8 cellular contexts compared by ENCODE assay signal in the genomic region with DNA sequence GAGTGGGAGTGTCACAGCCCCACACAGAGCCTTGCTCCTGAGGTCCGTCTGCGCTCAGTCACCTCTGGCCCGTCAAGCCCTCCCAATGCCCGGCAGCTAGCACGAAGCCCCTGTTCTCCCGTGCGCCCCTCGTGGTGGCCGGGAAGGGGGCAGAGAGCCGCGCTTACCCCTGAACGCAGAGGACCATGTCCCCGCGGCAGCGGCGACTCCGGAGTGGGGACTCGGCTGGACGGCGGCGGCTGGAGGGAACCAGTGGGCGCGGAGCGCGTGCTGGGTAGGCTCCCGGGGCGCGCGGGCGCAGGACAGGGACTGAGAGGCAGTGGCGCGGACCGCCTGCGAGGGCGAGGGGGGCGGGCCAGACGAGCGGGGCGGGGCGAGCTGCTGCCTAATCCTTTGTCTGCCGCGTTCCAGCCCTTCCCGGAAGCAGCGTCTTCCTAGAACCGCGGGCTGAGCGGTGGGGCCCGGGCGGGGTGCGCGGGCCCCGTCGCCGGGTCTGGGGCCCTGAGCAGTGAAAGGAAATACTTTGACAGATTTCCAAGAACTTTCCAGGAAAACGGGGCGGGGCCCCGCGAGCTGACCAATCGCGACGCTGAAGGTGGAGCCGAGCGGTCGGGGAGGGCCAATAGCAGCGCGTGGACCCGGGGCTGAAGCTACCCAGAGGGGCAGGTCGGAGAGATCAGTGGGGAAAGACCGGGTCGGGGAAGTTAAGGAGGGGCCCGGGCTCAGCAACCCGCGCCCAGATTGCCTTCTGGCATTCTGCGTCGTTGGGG. TPM values are rescaled to one million over a fixed set of nuclear protein-coding genes. Genes with fewer than 3 reads are reported as not detected.
DNase-seq lines count a peak whose midpoint lies in the region; ATAC-seq and TF ChIP-seq lines count a peak whose summit lies in the region.

A gene with protein sequence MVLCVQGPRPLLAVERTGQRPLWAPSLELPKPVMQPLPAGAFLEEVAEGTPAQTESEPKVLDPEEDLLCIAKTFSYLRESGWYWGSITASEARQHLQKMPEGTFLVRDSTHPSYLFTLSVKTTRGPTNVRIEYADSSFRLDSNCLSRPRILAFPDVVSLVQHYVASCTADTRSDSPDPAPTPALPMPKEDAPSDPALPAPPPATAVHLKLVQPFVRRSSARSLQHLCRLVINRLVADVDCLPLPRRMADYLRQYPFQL (minus strand): TSS at position 311 of the 770 bp plus-strand sequence. CDS start 124 bp downstream, at position 187.

- H3K4me1 ChIP-seq in liver (ENCODE audit: control insufficient read depth in 4 of 4, insufficient read depth in 4 of 4, low read length in 3 of 4): peaks cover 11 to 77% (median 51%) of the 10 kb centered on the region in 4 donors

- under 1% methylated on average over 75 of the region's 75 CpGs for WGBS in liver

- H3K36me3 ChIP-seq in liver (ENCODE audit: control insufficient read depth in 4 of 4, insufficient read depth in 3 of 4, low read depth in 1 of 4, low read length in 3 of 4): peaks cover 7 to 18% (median 12%) of the 10 kb centered on the region in 4 donors

- intact Hi-C loops in dendritic cell treated with granulocyte-macrophage colony-stimulating factor and Interleukin-4, amounts not matched to agents 40 ng/mL and 50 ng/mL, for 4 days (cut with micrococcal nuclease): loop anchor here (1.0 to 5.0 kb wide), 3 partner anchors 9 to 264 kb away; partner anchors contain the start of gene ZMYND10

- H3K9me3 Mint-ChIP-seq in dendritic cell treated with granulocyte-macrophage colony-stimulating factor and Interleukin-4, amounts not matched to agents 40 ng/mL and 50 ng/mL, for 4 days: no peaks in the 10 kb centered on the region

- peak within 1 kb of the TSS; percentile 99 for H3K27ac Mint-ChIP-seq in dendritic cell treated with granulocyte-macrophage colony-stimulating factor and Interleukin-4, amounts not matched to agents 40 ng/mL and 50 ng/mL, for 4 days

- peak within 1 kb of the TSS; percentile 99 for H3K4me3 Mint-ChIP-seq in dendritic cell treated with granulocyte-macrophage colony-stimulating factor and Interleukin-4, amounts not matched to agents 40 ng/mL and 50 ng/mL, for 4 days

- H3K9me3 ChIP-seq in liver (ENCODE audit: control insufficient read depth in 4 of 4, low read length in 3 of 4): no peaks in the 10 kb centered on the region

- peak within 1 kb of the TSS; percentile 61 to 76 for H3K9ac ChIP-seq in liver (ENCODE audit: low read depth in 1 of 2, low read length in 2 of 2)

- ATAC-seq in HG03432 (IDR thresholded peaks at IDR 0.05; ENCODE audit: unreplicated experiment): peak; percentile 80

- H3K27me3 ChIP-seq in liver (ENCODE audit: control insufficient read depth in 4 of 4, insufficient read depth in 4 of 4, low read length in 3 of 4): no peaks in the 10 kb centered on the region

- peak; percentile 78 for DNase-seq in NCI-H526 treated with DMSO at 0.1 percent for 48 hours (lab: John Stamatoyannopoulos, UW)
- DNase-seq in activated CD4-positive, alpha-beta T cell treated with anti-CD3 and anti-CD28 coated beads, Interleukin-2, amount 50 U/mL, for 1 hour: peak; percentile 90
- peak; percentile 98 for DNase-seq in stimulated activated CD4-positive, alpha-beta T cell treated with anti-CD3 and anti-CD28 coated beads, Interleukin-4, amount 100 ng/mL, for 24 hours

- H3K4me1 Mint-ChIP-seq in dendritic cell treated with granulocyte-macrophage colony-stimulating factor and Interleukin-4, amounts not matched to agents 40 ng/mL and 50 ng/mL, for 4 days (ENCODE audit: low read depth): peaks cover 56% of the 10 kb centered on the region

- peak; percentile 56 for TF ChIP-seq POLR2A in GM19193 (IDR thresholded peaks at IDR 0.05; ENCODE audit: extremely low read depth, insufficient read depth, insufficient read length)

- peak within 1 kb of the TSS; percentile 73 to 91 (median 88) for H3K4me3 ChIP-seq in liver (ENCODE audit: low read depth in 1 of 3, low read length in 3 of 3)

- TF ChIP-seq RAD21 in liver (IDR thresholded peaks at IDR 0.05): peak in 1 of 2 donors; percentile 30

- peaks cover 97% of the 10 kb centered on the region for H3K36me3 Mint-ChIP-seq in dendritic cell treated with granulocyte-macrophage colony-stimulating factor and Interleukin-4, amounts not matched to agents 40 ng/mL and 50 ng/mL, for 4 days (ENCODE audit: low read depth)

- H3K27me3 Mint-ChIP-seq in dendritic cell treated with granulocyte-macrophage colony-stimulating factor and Interleukin-4, amounts not matched to agents 40 ng/mL and 50 ng/mL, for 4 days: no peaks in the 10 kb centered on the region

- TF ChIP-seq CTCF in C4-2B (conservative IDR thresholded peaks at IDR 0.05) (no peak; the same call in 1 of the 2 replicates), liver (IDR thresholded peaks at IDR 0.05; ENCODE audit: low read depth, low read length, missing input control) (peak; percentile 13)

- H3K27ac ChIP-seq in C4-2B (peak within 1 kb of the TSS; percentile 70), liver (ENCODE audit: low read depth in 1 of 2, low read length in 2 of 2) (peak within 1 kb of the TSS; percentile 85 to 86)

TF ChIP-seq in liver, 16 proteins besides CTCF, POLR2A, EP300 and RAD21:
- no peak for TF ChIP-seq YY1 (IDR thresholded peaks at IDR 0.05)
- peak; percentile 82 for TF ChIP-seq TAF1 (conservative IDR thresholded peaks at IDR 0.05)
- TF ChIP-seq HNF4A (conservative IDR thresholded peaks at IDR 0.05): peak; percentile 43 to 72
- peak; percentile 79 to 89 for TF ChIP-seq EGR1 (IDR thresholded peaks at IDR 0.05; ENCODE audit: low read depth in 2 of 2)
- peak in 1 of 2 donors; percentile 58 for TF ChIP-seq GABPA (IDR thresholded peaks at IDR 0.05 in 1 of 2, conservative IDR thresholded peaks at IDR 0.05 in 1 of 2)
- peak; percentile 47 to 76 for TF ChIP-seq RXRA (IDR thresholded peaks at IDR 0.05)
- peak; percentile 91 for TF ChIP-seq SP1 (IDR thresholded peaks at IDR 0.05)
- TF ChIP-seq MAX (IDR thresholded peaks at IDR 0.05): peak; percentile 73
- TF ChIP-seq, protein P1, sequence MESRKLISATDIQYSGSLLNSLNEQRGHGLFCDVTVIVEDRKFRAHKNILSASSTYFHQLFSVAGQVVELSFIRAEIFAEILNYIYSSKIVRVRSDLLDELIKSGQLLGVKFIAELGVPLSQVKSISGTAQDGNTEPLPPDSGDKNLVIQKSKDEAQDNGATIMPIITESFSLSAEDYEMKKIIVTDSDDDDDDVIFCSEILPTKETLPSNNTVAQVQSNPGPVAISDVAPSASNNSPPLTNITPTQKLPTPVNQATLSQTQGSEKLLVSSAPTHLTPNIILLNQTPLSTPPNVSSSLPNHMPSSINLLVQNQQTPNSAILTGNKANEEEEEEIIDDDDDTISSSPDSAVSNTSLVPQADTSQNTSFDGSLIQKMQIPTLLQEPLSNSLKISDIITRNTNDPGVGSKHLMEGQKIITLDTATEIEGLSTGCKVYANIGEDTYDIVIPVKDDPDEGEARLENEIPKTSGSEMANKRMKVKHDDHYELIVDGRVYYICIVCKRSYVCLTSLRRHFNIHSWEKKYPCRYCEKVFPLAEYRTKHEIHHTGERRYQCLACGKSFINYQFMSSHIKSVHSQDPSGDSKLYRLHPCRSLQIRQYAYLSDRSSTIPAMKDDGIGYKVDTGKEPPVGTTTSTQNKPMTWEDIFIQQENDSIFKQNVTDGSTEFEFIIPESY (IDR thresholded peaks at IDR 0.05): no peak
- peak; percentile 88 for TF ChIP-seq NR2F2 (IDR thresholded peaks at IDR 0.05)
- TF ChIP-seq JUND (IDR thresholded peaks at IDR 0.05): peak; percentile 64 to 69
- TF ChIP-seq FOXA1 (IDR thresholded peaks at IDR 0.05): no peak
- no peak for TF ChIP-seq ATF3 (IDR thresholded peaks at IDR 0.05)
- peak; percentile 72 for TF ChIP-seq REST (IDR thresholded peaks at IDR 0.05)
- TF ChIP-seq HNF4G (IDR thresholded peaks at IDR 0.05): no peak
- TF ChIP-seq FOXA2 (IDR thresholded peaks at IDR 0.05): peak; percentile 12

RNA-seq across cellular contexts. Expression of the gene that starts here (rescaled TPM):
- total RNA-seq in liver: 10 to 100 TPM in 1 of 2 donors, 1 to 10 TPM in 1; 4.7 to 30.6 TPM
- 10 to 100 TPM; 17.9 to 32.5 TPM for polyA plus RNA-seq in liver

Comparison
In these comparisons a context has a peak if more than half of its experiments do, and no peak if none do; other contexts are left out.
1. Peak in every context shown above with its lines: DNase-seq, ATAC-seq, H3K4me3 ChIP-seq and H3K27ac ChIP-seq.